18 cellular contexts compared by ENCODE assay signal in genomic region chr12:7339675-7340074, GRCh38. TPM values are rescaled to one million over a fixed set of nuclear protein-coding genes. Genes with fewer than 3 reads are reported as not detected.
A peak's percentile ranks its signal among the peaks of the same experiment; 100 is the strongest.
DNase-seq lines count a peak whose midpoint lies in the region; ATAC-seq and TF ChIP-seq lines count a peak whose summit lies in the region.
"Had no signal": no experiment of that assay in that cellular context is flagged by ENCODE, and none has a peak within 500 bp of the region (broad histone marks: within the 10 kb centered on the region; RNA-seq: fewer than 3 reads in every experiment).

No MANE protein-coding gene starts in this region.

- no peaks in the 10 kb centered on the region for H3K4me1 ChIP-seq in hepatocyte (ENCODE audit: insufficient read depth)
- H3K4me1 ChIP-seq: BE2C, Caco-2 had no signal

- H4K20me1 ChIP-seq in hepatocyte (ENCODE audit: insufficient read depth, poor library complexity, severe bottlenecking): no peaks in the 10 kb centered on the region

- no peak for DNase-seq in activated naive CD8-positive, alpha-beta T cell treated with anti-CD3 and anti-CD28 coated beads, Interleukin-2, amount 10 ng/mL, durations not matched to agents 7 days and 5 days
- no peak for DNase-seq in activated naive CD8-positive, alpha-beta T cell treated with anti-CD3 and anti-CD28 coated beads for 36 hours
- peak; percentile 33 for DNase-seq in Jurkat, Clone E6-1 (ENCODE audit: low read depth, low spot score)
- no peak for DNase-seq in activated CD8-positive, alpha-beta T cell treated with anti-CD3 and anti-CD28 coated beads for 36 hours
- DNase-seq in hepatocyte (ENCODE audit: low spot score) (no peak), foreskin fibroblast (no peak), mesothelial cell of epicardium (ENCODE audit: low spot score in 2 of 2, unreplicated experiment in 2 of 2) (no peak)
- DNase-seq in activated naive CD4-positive, alpha-beta T cell (lab: John Stamatoyannopoulos, UW): no peak
- DNase-seq: BE2C; Caco-2; CD8-positive, alpha-beta T cell; DMS53; GF-D8; HCEC 1CT; HFFc6 had no signal

- H3K9me3 ChIP-seq in hepatocyte (ENCODE audit: low read depth): no peaks in the 10 kb centered on the region
- H3K9me3 ChIP-seq: BE2C had no signal

- peaks cover 17% of the 10 kb centered on the region for H3K36me3 Mint-ChIP-seq in activated naive CD8-positive, alpha-beta T cell treated with anti-CD3 and anti-CD28 coated beads, Interleukin-2, amount 10 ng/mL, durations not matched to agents 7 days and 5 days
- H3K36me3 Mint-ChIP-seq in activated naive CD8-positive, alpha-beta T cell treated with anti-CD3 and anti-CD28 coated beads for 36 hours: peaks cover 1% of the 10 kb centered on the region
- H3K36me3 Mint-ChIP-seq in activated CD8-positive, alpha-beta T cell treated with anti-CD3 and anti-CD28 coated beads for 36 hours (ENCODE audit: low read depth): no peaks in the 10 kb centered on the region
- H3K36me3 Mint-ChIP-seq in mesothelial cell of epicardium: no peaks in the 10 kb centered on the region

- no peak for TF ChIP-seq CTCF in activated CD8-positive, alpha-beta T cell treated with anti-CD3 and anti-CD28 coated beads for 36 hours (IDR thresholded peaks at IDR 0.05)
- TF ChIP-seq CTCF in hepatocyte (IDR thresholded peaks at IDR 0.05; ENCODE audit: poor library complexity): no peak
- TF ChIP-seq CTCF in foreskin fibroblast (IDR thresholded peaks at IDR 0.05; ENCODE audit: low read depth, low read length): no peak
- TF ChIP-seq CTCF in mesothelial cell of epicardium (IDR thresholded peaks at IDR 0.05; ENCODE audit: unreplicated experiment): no peak

- H3K27me3 ChIP-seq in hepatocyte: no peaks in the 10 kb centered on the region
- H3K27me3 ChIP-seq: BE2C had no signal

- H3K4me3 Mint-ChIP-seq in activated naive CD8-positive, alpha-beta T cell treated with anti-CD3 and anti-CD28 coated beads, Interleukin-2, amount 10 ng/mL, durations not matched to agents 7 days and 5 days: peak overlapping the region; percentile 1
- no peak overlapping the region for H3K4me3 Mint-ChIP-seq in activated naive CD8-positive, alpha-beta T cell treated with anti-CD3 and anti-CD28 coated beads for 36 hours
- no peak overlapping the region for H3K4me3 Mint-ChIP-seq in activated CD8-positive, alpha-beta T cell treated with anti-CD3 and anti-CD28 coated beads for 36 hours
- H3K4me3 Mint-ChIP-seq in mesothelial cell of epicardium: no peak overlapping the region
- H3K4me3 Mint-ChIP-seq: CD8-positive, alpha-beta T cell; HFFc6 had no signal

- CTCF ChIA-PET in activated CD8-positive, alpha-beta T cell treated with anti-CD3 and anti-CD28 coated beads for 36 hours (lab: Charles Lee): no interaction called here

- no peaks in the 10 kb centered on the region for H3K27me3 Mint-ChIP-seq in activated naive CD8-positive, alpha-beta T cell treated with anti-CD3 and anti-CD28 coated beads, Interleukin-2, amount 10 ng/mL, durations not matched to agents 7 days and 5 days
- no peaks in the 10 kb centered on the region for H3K27me3 Mint-ChIP-seq in activated naive CD8-positive, alpha-beta T cell treated with anti-CD3 and anti-CD28 coated beads for 36 hours
- no peaks in the 10 kb centered on the region for H3K27me3 Mint-ChIP-seq in activated CD8-positive, alpha-beta T cell treated with anti-CD3 and anti-CD28 coated beads for 36 hours
- peaks cover 2% of the 10 kb centered on the region for H3K27me3 Mint-ChIP-seq in mesothelial cell of epicardium (ENCODE audit: low read depth)

- peaks cover 16% of the 10 kb centered on the region for H3K9me3 Mint-ChIP-seq in activated naive CD8-positive, alpha-beta T cell treated with anti-CD3 and anti-CD28 coated beads, Interleukin-2, amount 10 ng/mL, durations not matched to agents 7 days and 5 days
- H3K9me3 Mint-ChIP-seq in activated naive CD8-positive, alpha-beta T cell treated with anti-CD3 and anti-CD28 coated beads for 36 hours: peaks cover 15% of the 10 kb centered on the region
- peaks cover 5% of the 10 kb centered on the region for H3K9me3 Mint-ChIP-seq in activated CD8-positive, alpha-beta T cell treated with anti-CD3 and anti-CD28 coated beads for 36 hours
- H3K9me3 Mint-ChIP-seq in mesothelial cell of epicardium: peaks cover 19% of the 10 kb centered on the region

- no peaks in the 10 kb centered on the region for H3K79me2 ChIP-seq in hepatocyte

- H3K4me1 Mint-ChIP-seq in activated naive CD8-positive, alpha-beta T cell treated with anti-CD3 and anti-CD28 coated beads, Interleukin-2, amount 10 ng/mL, durations not matched to agents 7 days and 5 days: peaks cover 11% of the 10 kb centered on the region
- peaks cover 7% of the 10 kb centered on the region for H3K4me1 Mint-ChIP-seq in activated naive CD8-positive, alpha-beta T cell treated with anti-CD3 and anti-CD28 coated beads for 36 hours
- peaks cover 11% of the 10 kb centered on the region for H3K4me1 Mint-ChIP-seq in activated CD8-positive, alpha-beta T cell treated with anti-CD3 and anti-CD28 coated beads for 36 hours (ENCODE audit: low read depth)
- no peaks in the 10 kb centered on the region for H3K4me1 Mint-ChIP-seq in mesothelial cell of epicardium

- H3K36me3 ChIP-seq in hepatocyte (replicated peaks; ENCODE audit: insufficient read depth, low read depth): no peaks in the 10 kb centered on the region

- ATAC-seq in activated naive CD8-positive, alpha-beta T cell treated with anti-CD3 and anti-CD28 coated beads, Interleukin-2, amount 10 ng/mL, durations not matched to agents 7 days and 5 days (ENCODE audit: low read depth): peak; percentile 78
- peak; percentile 66 for ATAC-seq in activated CD8-positive, alpha-beta T cell treated with anti-CD3 and anti-CD28 coated beads for 36 hours
- ATAC-seq: CD8-positive, alpha-beta T cell had no signal

- no peak overlapping the region for H3K4me2 ChIP-seq in hepatocyte

- POLR2A ChIA-PET in activated naive CD8-positive, alpha-beta T cell treated with anti-CD3 and anti-CD28 coated beads, Interleukin-2, amount 10 ng/mL, durations not matched to agents 7 days and 5 days (lab: Charles Lee): no interaction called here
- POLR2A ChIA-PET in activated CD8-positive, alpha-beta T cell treated with anti-CD3 and anti-CD28 coated beads for 36 hours (lab: Charles Lee): no interaction called here

- H3K27ac ChIP-seq in hepatocyte: peak overlapping the region; percentile 34
- H3K27ac ChIP-seq: C4-2B had no signal

- H2AFZ ChIP-seq in hepatocyte: no peak overlapping the region

- intact Hi-C loops in activated CD8-positive, alpha-beta T cell treated with anti-CD3 and anti-CD28 coated beads for 36 hours (cut with micrococcal nuclease): no loop called here

- H3K4me3 ChIP-seq in Jurkat, Clone E6-1 (ENCODE audit: low read length): no peak overlapping the region
- no peak overlapping the region for H3K4me3 ChIP-seq in hepatocyte
- H3K4me3 ChIP-seq in foreskin fibroblast (ENCODE audit: low read depth in 1 of 2, low read length in 2 of 2): no peak overlapping the region

- WGBS in hepatocyte (ENCODE audit: low lambda C conversion rate, missing lambda C conversion rate): 79% methylated on average over 1 of the region's 1 CpG

- peak overlapping the region; percentile 22 for H3K27ac Mint-ChIP-seq in activated naive CD8-positive, alpha-beta T cell treated with anti-CD3 and anti-CD28 coated beads, Interleukin-2, amount 10 ng/mL, durations not matched to agents 7 days and 5 days
- no peak overlapping the region for H3K27ac Mint-ChIP-seq in activated naive CD8-positive, alpha-beta T cell treated with anti-CD3 and anti-CD28 coated beads for 36 hours
- no peak overlapping the region for H3K27ac Mint-ChIP-seq in activated CD8-positive, alpha-beta T cell treated with anti-CD3 and anti-CD28 coated beads for 36 hours
- H3K27ac Mint-ChIP-seq in mesothelial cell of epicardium: no peak overlapping the region
- H3K27ac Mint-ChIP-seq: CD8-positive, alpha-beta T cell; HFFc6 had no signal

- no peaks in the 10 kb centered on the region for H3K9me2 ChIP-seq in hepatocyte (replicated peaks; ENCODE audit: insufficient read depth)

RNA-seq across cellular contexts. Expression of gene ACSM4, which starts 35.8 kb away (rescaled TPM):
- total RNA-seq in activated naive CD8-positive, alpha-beta T cell treated with anti-CD3 and anti-CD28 coated beads, Interleukin-2, amount 10 ng/mL, durations not matched to agents 7 days and 5 days: not detected
- total RNA-seq in activated naive CD8-positive, alpha-beta T cell treated with anti-CD3 and anti-CD28 coated beads for 36 hours: not detected
- polyA plus RNA-seq in Jurkat, Clone E6-1 (2012; ENCODE audit: insufficient read depth, insufficient read length): not detected
- total RNA-seq in activated CD8-positive, alpha-beta T cell treated with anti-CD3 and anti-CD28 coated beads for 36 hours: not detected
- total RNA-seq in hepatocyte: not detected in 2 replicates
- polyA plus RNA-seq in hepatocyte: not detected in 2 replicates
- total RNA-seq in mesothelial cell of epicardium: not detected in 3 replicates
- total RNA-seq: Caco-2; CD8-positive, alpha-beta T cell; H4; HFFc6 had no signal
- polyA plus RNA-seq: AG04450 had no signal
